In the genomic region with DNA sequence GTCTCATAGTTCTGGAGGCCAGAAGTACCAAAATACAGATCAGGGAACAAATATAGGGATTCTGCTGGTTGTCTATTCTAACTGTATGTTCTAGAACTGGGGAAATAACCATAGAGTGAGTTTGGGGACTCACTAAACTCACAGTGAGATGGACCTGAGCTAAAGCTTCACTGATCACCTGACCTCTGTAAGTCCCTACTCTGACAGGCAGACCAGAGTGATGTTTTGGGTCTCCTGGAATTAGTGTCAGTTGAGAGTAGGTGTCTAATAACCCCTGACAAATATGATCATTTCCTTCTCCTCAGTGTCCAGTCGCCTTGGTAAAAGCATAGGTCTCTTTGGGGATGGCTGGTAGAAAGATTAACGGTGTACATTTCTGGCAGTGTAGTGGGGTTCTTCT, we compare ENCODE assay signal across 15 cellular contexts. TPM values are rescaled to one million over a fixed set of nuclear protein-coding genes. Genes with fewer than 3 reads are reported as not detected.
DNase-seq lines count a peak whose midpoint lies in the region; ATAC-seq and TF ChIP-seq lines count a peak whose summit lies in the region.
"Had no signal": no experiment of that assay in that cellular context is flagged by ENCODE, and none has a peak within 500 bp of the region (broad histone marks: within the 10 kb centered on the region; RNA-seq: fewer than 3 reads in every experiment).

No MANE protein-coding gene starts in this region.

- H3K9me3 Mint-ChIP-seq in activated naive CD8-positive, alpha-beta T cell (ENCODE audit: low read depth): no peaks in the 10 kb centered on the region
- no peaks in the 10 kb centered on the region for H3K9me3 Mint-ChIP-seq in activated naive CD8-positive, alpha-beta T cell treated with anti-CD3 and anti-CD28 coated beads, Interleukin-2, amount 50 U/mL, for 24 hours
- H3K9me3 Mint-ChIP-seq in activated B cell treated with CpG ODN at 0.5 μM for 24 hours: peaks cover 3% of the 10 kb centered on the region
- H3K9me3 Mint-ChIP-seq in stimulated activated effector memory CD8-positive, alpha-beta T cell treated with anti-CD3 and anti-CD28 coated beads, Interleukin-12 subunit alpha, Interleukin-12 subunit beta, amount 100 ng/mL, for 72 hours: no peaks in the 10 kb centered on the region

- POLR2A ChIA-PET in activated B cell treated with CpG ODN at 0.5 μM for 24 hours (lab: Charles Lee): interaction anchor here (1.5 to 1.9 kb wide), 2 partner anchors 14 to 40 kb away, joined by 3 to 7 read pairs; partner anchors contain the start of gene PIKFYVE

- peak overlapping the region; percentile 34 for H3K27ac Mint-ChIP-seq in activated naive CD8-positive, alpha-beta T cell
- no peak overlapping the region for H3K27ac Mint-ChIP-seq in activated naive CD8-positive, alpha-beta T cell treated with anti-CD3 and anti-CD28 coated beads, Interleukin-2, amount 50 U/mL, for 24 hours
- peak overlapping the region; percentile 60 for H3K27ac Mint-ChIP-seq in activated B cell treated with CpG ODN at 0.5 μM for 24 hours
- H3K27ac Mint-ChIP-seq in stimulated activated effector memory CD8-positive, alpha-beta T cell treated with anti-CD3 and anti-CD28 coated beads, Interleukin-12 subunit alpha, Interleukin-12 subunit beta, amount 100 ng/mL, for 72 hours: peak overlapping the region; percentile 29

- H3K27me3 Mint-ChIP-seq in activated naive CD8-positive, alpha-beta T cell: no peaks in the 10 kb centered on the region
- H3K27me3 Mint-ChIP-seq in activated naive CD8-positive, alpha-beta T cell treated with anti-CD3 and anti-CD28 coated beads, Interleukin-2, amount 50 U/mL, for 24 hours: no peaks in the 10 kb centered on the region
- H3K27me3 Mint-ChIP-seq in activated B cell treated with CpG ODN at 0.5 μM for 24 hours: no peaks in the 10 kb centered on the region

- H3K4me3 Mint-ChIP-seq in activated naive CD8-positive, alpha-beta T cell: no peak overlapping the region
- no peak overlapping the region for H3K4me3 Mint-ChIP-seq in activated naive CD8-positive, alpha-beta T cell treated with anti-CD3 and anti-CD28 coated beads, Interleukin-2, amount 50 U/mL, for 24 hours
- H3K4me3 Mint-ChIP-seq in activated B cell treated with CpG ODN at 0.5 μM for 24 hours: no peak overlapping the region
- H3K4me3 Mint-ChIP-seq in stimulated activated effector memory CD8-positive, alpha-beta T cell treated with anti-CD3 and anti-CD28 coated beads, Interleukin-12 subunit alpha, Interleukin-12 subunit beta, amount 100 ng/mL, for 72 hours: no peak overlapping the region

- no peak for ATAC-seq in activated naive CD8-positive, alpha-beta T cell treated with anti-CD3 and anti-CD28 coated beads, Interleukin-2, amount 50 U/mL, for 24 hours
- ATAC-seq in HG02870 (IDR thresholded peaks at IDR 0.05; ENCODE audit: unreplicated experiment) (peak; percentile 32), activated B cell treated with CpG ODN at 0.5 μM for 24 hours (ENCODE audit: low read depth) (no peak), GM18520 (IDR thresholded peaks at IDR 0.05; ENCODE audit: unreplicated experiment) (no peak)
- no peak for ATAC-seq in stimulated activated effector memory CD8-positive, alpha-beta T cell treated with anti-CD3 and anti-CD28 coated beads, Interleukin-12 subunit alpha, Interleukin-12 subunit beta, amount 100 ng/mL, for 72 hours

- intact Hi-C loops in activated B cell treated with CpG ODN at 0.5 μM for 24 hours (cut with micrococcal nuclease): no loop called here

- peaks cover 42% of the 10 kb centered on the region for H3K36me3 Mint-ChIP-seq in activated naive CD8-positive, alpha-beta T cell
- peaks cover 56% of the 10 kb centered on the region for H3K36me3 Mint-ChIP-seq in activated naive CD8-positive, alpha-beta T cell treated with anti-CD3 and anti-CD28 coated beads, Interleukin-2, amount 50 U/mL, for 24 hours (ENCODE audit: low read depth)
- H3K36me3 Mint-ChIP-seq in activated B cell treated with CpG ODN at 0.5 μM for 24 hours (ENCODE audit: low read depth): peaks cover 86% of the 10 kb centered on the region
- H3K36me3 Mint-ChIP-seq in stimulated activated effector memory CD8-positive, alpha-beta T cell treated with anti-CD3 and anti-CD28 coated beads, Interleukin-12 subunit alpha, Interleukin-12 subunit beta, amount 100 ng/mL, for 72 hours: peaks cover 94% of the 10 kb centered on the region

- DNase-seq in activated naive CD8-positive, alpha-beta T cell treated with anti-CD3 and anti-CD28 coated beads, Interleukin-2, amount 50 U/mL, for 24 hours: no peak
- no peak for DNase-seq in activated B cell treated with CpG ODN at 0.5 μM for 24 hours
- DNase-seq in stimulated activated effector memory CD8-positive, alpha-beta T cell treated with anti-CD3 and anti-CD28 coated beads, Interleukin-12 subunit alpha, Interleukin-12 subunit beta, amount 100 ng/mL, for 72 hours (ENCODE audit: low spot score in 2 of 2): no peak
- no peak for DNase-seq in activated CD4-positive, CD25-positive, alpha-beta regulatory T cell treated with anti-CD3 and anti-CD28 coated beads, Interleukin-2, amount 50 U/mL, for 72 hours
- DNase-seq in AML-193 (lab: John Stamatoyannopoulos, UW): no peak
- DNase-seq: 8988T, DMS 273 treated with DMSO at 0.1 percent for 48 hours, GF-D8, NCI-H1436 treated with DMSO at 0.1 percent for 48 hours, NCI-H2029 treated with DMSO at 0.1 percent for 48 hours, NCI-H2171 treated with DMSO at 0.1 percent for 48 hours, NCI-H82 had no signal

- no peak for TF ChIP-seq CTCF in activated B cell treated with CpG ODN at 0.5 μM for 24 hours (IDR thresholded peaks at IDR 0.05)

- CTCF ChIA-PET in activated B cell treated with CpG ODN at 0.5 μM for 24 hours (lab: Charles Lee): interaction anchor here (1.0 kb wide), 1 partner anchor 26 kb away, joined by 3 read pairs; no protein-coding TSS in a partner anchor

- peaks cover 31% of the 10 kb centered on the region for H3K4me1 Mint-ChIP-seq in activated naive CD8-positive, alpha-beta T cell (ENCODE audit: low read depth)
- H3K4me1 Mint-ChIP-seq in activated naive CD8-positive, alpha-beta T cell treated with anti-CD3 and anti-CD28 coated beads, Interleukin-2, amount 50 U/mL, for 24 hours: peaks cover 20% of the 10 kb centered on the region
- H3K4me1 Mint-ChIP-seq in activated B cell treated with CpG ODN at 0.5 μM for 24 hours: peaks cover 27% of the 10 kb centered on the region
- peaks cover 22% of the 10 kb centered on the region for H3K4me1 Mint-ChIP-seq in stimulated activated effector memory CD8-positive, alpha-beta T cell treated with anti-CD3 and anti-CD28 coated beads, Interleukin-12 subunit alpha, Interleukin-12 subunit beta, amount 100 ng/mL, for 72 hours

RNA-seq across cellular contexts. Expression of gene PIKFYVE, which starts 14.2 kb away (rescaled TPM):
- total RNA-seq in activated B cell treated with CpG ODN at 0.5 μM for 24 hours: 92.2 and 106 TPM in 2 replicates

RNA-seq across cellular contexts. Expression of gene IDH1, which starts 25.4 kb away (rescaled TPM):
- total RNA-seq in activated B cell treated with CpG ODN at 0.5 μM for 24 hours: 36.9 and 46.6 TPM in 2 replicates
